1 cellular context compared by ENCODE assay signal in the genomic region with DNA sequence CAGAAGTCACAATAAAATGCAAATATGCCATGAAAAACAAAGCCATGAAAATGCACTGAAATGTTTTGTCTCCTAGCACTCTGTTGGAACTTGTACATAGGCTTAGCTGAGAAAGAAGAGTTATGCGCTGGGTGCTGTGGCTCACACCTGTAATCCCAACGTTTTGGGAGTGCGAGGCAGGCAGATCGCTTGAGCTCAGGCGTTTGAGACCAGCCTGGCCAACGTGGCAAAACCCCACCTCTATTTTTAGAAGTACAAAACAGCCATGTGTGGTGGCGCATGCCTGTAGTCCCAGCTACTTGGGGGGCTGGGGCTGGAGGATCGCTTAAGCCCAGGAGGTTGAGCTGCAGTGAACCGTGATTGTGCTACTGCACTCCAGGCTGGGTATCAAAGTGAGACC.
TF ChIP-seq lines count a peak whose summit lies in the region.

No MANE protein-coding gene starts in this region.

TF ChIP-seq in IMR-90, 13 proteins besides CTCF, POLR2A, EP300 and RAD21:
- TF ChIP-seq SMC3 (IDR thresholded peaks at IDR 0.05; ENCODE audit: low read depth, low read length) (no peak), CHD1 (IDR thresholded peaks at IDR 0.05; ENCODE audit: low read depth, low read length) (no peak), MXI1 (IDR thresholded peaks at IDR 0.05; ENCODE audit: borderline replicate concordance, low read depth, low read length) (no peak), MAZ (IDR thresholded peaks at IDR 0.05; ENCODE audit: borderline replicate concordance, low read depth, low read length) (no peak), RFX5 (IDR thresholded peaks at IDR 0.05; ENCODE audit: low read depth, low read length) (no peak), MAFK (IDR thresholded peaks at IDR 0.05; ENCODE audit: low read depth, low read length) (no peak), RCOR1 (IDR thresholded peaks at IDR 0.05; ENCODE audit: insufficient replicate concordance, low read length) (no peak), FOS (IDR thresholded peaks at IDR 0.05; ENCODE audit: low read depth, low read length) (no peak), NFE2L2 (IDR thresholded peaks at IDR 0.05; ENCODE audit: low read depth, low read length) (no peak), CEBPB (IDR thresholded peaks at IDR 0.05; ENCODE audit: low read depth, low read length) (no peak), BHLHE40 (IDR thresholded peaks at IDR 0.05; ENCODE audit: low read depth, low read length) (no peak)
- TF ChIP-seq, protein P1, sequence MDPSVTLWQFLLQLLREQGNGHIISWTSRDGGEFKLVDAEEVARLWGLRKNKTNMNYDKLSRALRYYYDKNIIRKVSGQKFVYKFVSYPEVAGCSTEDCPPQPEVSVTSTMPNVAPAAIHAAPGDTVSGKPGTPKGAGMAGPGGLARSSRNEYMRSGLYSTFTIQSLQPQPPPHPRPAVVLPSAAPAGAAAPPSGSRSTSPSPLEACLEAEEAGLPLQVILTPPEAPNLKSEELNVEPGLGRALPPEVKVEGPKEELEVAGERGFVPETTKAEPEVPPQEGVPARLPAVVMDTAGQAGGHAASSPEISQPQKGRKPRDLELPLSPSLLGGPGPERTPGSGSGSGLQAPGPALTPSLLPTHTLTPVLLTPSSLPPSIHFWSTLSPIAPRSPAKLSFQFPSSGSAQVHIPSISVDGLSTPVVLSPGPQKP (IDR thresholded peaks at IDR 0.05; ENCODE audit: borderline replicate concordance, low read depth, low read length) = no peak
- TF ChIP-seq, protein P2, sequence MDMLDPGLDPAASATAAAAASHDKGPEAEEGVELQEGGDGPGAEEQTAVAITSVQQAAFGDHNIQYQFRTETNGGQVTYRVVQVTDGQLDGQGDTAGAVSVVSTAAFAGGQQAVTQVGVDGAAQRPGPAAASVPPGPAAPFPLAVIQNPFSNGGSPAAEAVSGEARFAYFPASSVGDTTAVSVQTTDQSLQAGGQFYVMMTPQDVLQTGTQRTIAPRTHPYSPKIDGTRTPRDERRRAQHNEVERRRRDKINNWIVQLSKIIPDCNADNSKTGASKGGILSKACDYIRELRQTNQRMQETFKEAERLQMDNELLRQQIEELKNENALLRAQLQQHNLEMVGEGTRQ (IDR thresholded peaks at IDR 0.05; ENCODE audit: low read depth, low read length) = no peak
TF ChIP-seq in IMR-90: peak in this region for 0.
